1 cellular context compared by ENCODE assay signal in genomic region chr3:30258426-30259392, GRCh38.
TF ChIP-seq lines count a peak whose summit lies in the region.

No MANE protein-coding gene starts in this region.

TF ChIP-seq in HepG2, 621 proteins besides CTCF, POLR2A, EP300 and RAD21 (continued from another document and continues in another):
- TF ChIP-seq ZHX2 (IDR thresholded peaks at IDR 0.05; ENCODE audit: low read depth) (0 out of 2 replicates have a peak, but pooled peaks have one; percentile 42), ZHX2 (CRISPR knock-in tag; IDR thresholded peaks at IDR 0.05; ENCODE audit: borderline replicate concordance) (peak; percentile 82; the same call in 1 of the 2 replicates), CHD4 (IDR thresholded peaks at IDR 0.05; ENCODE audit: borderline replicate concordance, low read length) (no peak; the same call in 1 of the 2 replicates), SP5 (CRISPR knock-in tag; IDR thresholded peaks at IDR 0.05; ENCODE audit: borderline replicate concordance, low read depth) (peak; percentile 77), RBAK (CRISPR knock-in tag; IDR thresholded peaks at IDR 0.05) (peak; percentile 86), ZNF441 (CRISPR knock-in tag; IDR thresholded peaks at IDR 0.05; ENCODE audit: borderline replicate concordance) (0 out of 2 replicates have a peak, but pooled peaks have one; percentile 18), CENPT (CRISPR knock-in tag; IDR thresholded peaks at IDR 0.05; ENCODE audit: low read depth) (no peak), ZNF230 (CRISPR knock-in tag; IDR thresholded peaks at IDR 0.05) (0 out of 2 replicates have a peak, but pooled peaks have one; percentile 31), MYC (CRISPR knock-in tag; IDR thresholded peaks at IDR 0.05; ENCODE audit: borderline replicate concordance) (no peak), SOX5 (CRISPR knock-in tag; IDR thresholded peaks at IDR 0.05; ENCODE audit: borderline replicate concordance) (peak; percentile 98), MBNL3 (CRISPR knock-in tag; conservative IDR thresholded peaks at IDR 0.05) (no peak), AHDC1 (CRISPR knock-in tag; IDR thresholded peaks at IDR 0.05; ENCODE audit: borderline replicate concordance) (peak; percentile 100), ZNF362 (CRISPR knock-in tag; IDR thresholded peaks at IDR 0.05; ENCODE audit: borderline replicate concordance) (peak; percentile 87), FOXJ3 (CRISPR knock-in tag; IDR thresholded peaks at IDR 0.05; ENCODE audit: borderline replicate concordance) (peak; percentile 98), MAFG (CRISPR knock-in tag; IDR thresholded peaks at IDR 0.05) (no peak), DR1 (CRISPR knock-in tag; IDR thresholded peaks at IDR 0.05) (peak; percentile 70), PHF21A (CRISPR knock-in tag; IDR thresholded peaks at IDR 0.05) (peak; percentile 97), YEATS4 (CRISPR knock-in tag; IDR thresholded peaks at IDR 0.05; ENCODE audit: borderline replicate concordance) (0 out of 2 replicates have a peak, but pooled peaks have one; percentile 30), ZNF770 (CRISPR knock-in tag; IDR thresholded peaks at IDR 0.05) (peak; percentile 56; the same call in 1 of the 2 replicates), ZNF160 (CRISPR knock-in tag; IDR thresholded peaks at IDR 0.05) (no peak), BRCA1 (CRISPR knock-in tag; IDR thresholded peaks at IDR 0.05) (no peak), ZNF564 (CRISPR knock-in tag; IDR thresholded peaks at IDR 0.05) (no peak), ZNF550 (CRISPR knock-in tag; IDR thresholded peaks at IDR 0.05; ENCODE audit: borderline replicate concordance) (no peak), SOX13 (IDR thresholded peaks at IDR 0.05) (peak; percentile 98), SOX13 (CRISPR knock-in tag; conservative IDR thresholded peaks at IDR 0.05 in 1 of 2, IDR thresholded peaks at IDR 0.05 in 1 of 2) (peak in 1 of 2 experiments; percentile 98; a peak in 2 of 4 replicates), XRCC5 (optimal IDR thresholded peaks at IDR 0.05; ENCODE audit: low read length) (peak; percentile 84), ZNF614 (CRISPR knock-in tag; IDR thresholded peaks at IDR 0.05; ENCODE audit: borderline replicate concordance) (peak; percentile 99), ZNF639 (CRISPR knock-in tag; conservative IDR thresholded peaks at IDR 0.05) (no peak; the same call in 1 of the 2 replicates), SMC3 (IDR thresholded peaks at IDR 0.05; ENCODE audit: low read length) (peak; percentile 2), ZNF839 (CRISPR knock-in tag; IDR thresholded peaks at IDR 0.05; ENCODE audit: borderline replicate concordance) (no peak), CEBPG (CRISPR knock-in tag; IDR thresholded peaks at IDR 0.05) (peak; percentile 85), CENPX (CRISPR knock-in tag; IDR thresholded peaks at IDR 0.05) (no peak), GPN1 (CRISPR knock-in tag; IDR thresholded peaks at IDR 0.05; ENCODE audit: borderline replicate concordance) (no peak), JUND (CRISPR knock-in tag; IDR thresholded peaks at IDR 0.05) (peak; percentile 88), HES4 (CRISPR knock-in tag; IDR thresholded peaks at IDR 0.05; ENCODE audit: borderline replicate concordance) (no peak), PPARG (CRISPR knock-in tag; conservative IDR thresholded peaks at IDR 0.05) (peak; percentile 87), CEBPB (IDR thresholded peaks at IDR 0.05; ENCODE audit: borderline replicate concordance, low read depth, low read length) (peak; percentile 66), FOXP1 (IDR thresholded peaks at IDR 0.05) (peak; percentile 91), FOXP1 (CRISPR knock-in tag; IDR thresholded peaks at IDR 0.05) (peak; percentile 97), ZNF761 (CRISPR knock-in tag; conservative IDR thresholded peaks at IDR 0.05) (peak; percentile 89; the same call in 1 of the 2 replicates), PHF8 (CRISPR knock-in tag; IDR thresholded peaks at IDR 0.05) (peak; percentile 41; the same call in 1 of the 2 replicates), AHR (CRISPR knock-in tag; IDR thresholded peaks at IDR 0.05) (no peak), EED (CRISPR knock-in tag; IDR thresholded peaks at IDR 0.05) (no peak), ATF3 (CRISPR knock-in tag; IDR thresholded peaks at IDR 0.05) (peak; percentile 47; the same call in 1 of the 2 replicates), ZNF576 (CRISPR knock-in tag; IDR thresholded peaks at IDR 0.05) (no peak), USF2 (IDR thresholded peaks at IDR 0.05; ENCODE audit: low read depth, low read length) (no peak), USF2 (CRISPR knock-in tag; IDR thresholded peaks at IDR 0.05; ENCODE audit: borderline replicate concordance) (no peak; the same call in 1 of the 2 replicates)
